Comparison of ENCODE assay signal across 8 cellular contexts in the genomic region with DNA sequence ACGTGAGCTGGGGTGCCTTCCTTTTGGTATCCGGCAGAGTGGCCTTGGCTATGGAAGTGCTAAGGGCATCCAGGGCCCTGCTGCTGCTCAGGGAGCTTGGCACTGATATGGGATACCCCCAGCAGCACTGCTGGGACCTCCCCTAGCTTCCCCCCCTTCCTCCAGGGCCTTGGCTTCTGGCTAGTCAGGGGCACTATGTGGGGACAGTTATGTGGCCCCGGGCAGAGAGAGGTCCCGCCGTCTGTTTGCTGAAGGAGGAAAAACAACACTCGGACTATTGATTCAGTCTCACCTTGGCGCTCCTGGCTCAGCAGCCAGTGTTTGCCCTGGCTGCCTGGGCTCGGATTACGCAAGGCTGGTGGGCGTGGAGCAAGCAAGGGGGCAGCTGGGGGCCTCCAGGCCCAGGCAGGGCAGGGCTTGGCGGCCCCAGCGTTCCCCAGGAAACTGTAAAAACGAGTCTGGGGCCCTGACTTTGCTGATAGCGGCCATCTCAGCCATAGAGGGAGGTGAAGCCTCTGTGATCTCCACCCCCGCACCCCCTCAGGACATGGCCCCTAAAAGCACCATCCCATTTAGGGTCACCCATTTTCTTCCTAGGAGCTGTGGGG. TPM values are rescaled to one million over a fixed set of nuclear protein-coding genes. Genes with fewer than 3 reads are reported as not detected.
DNase-seq lines count a peak whose midpoint lies in the region; ATAC-seq lines count a peak whose summit lies in the region.

No MANE protein-coding gene starts in this region.

- H3K9me3 Mint-ChIP-seq in naive thymus-derived CD4-positive, alpha-beta T cell, result no peaks in the 10 kb centered on the region

- H3K27me3 Mint-ChIP-seq in naive thymus-derived CD4-positive, alpha-beta T cell, result no peaks in the 10 kb centered on the region

- peak overlapping the region in 5 of 10 experiments; percentile 13 to 98 (median 96); a peak in 9 of 20 replicates for H3K4me3 ChIP-seq in BLaER1 treated with 17β-estradiol and CSF1 and Interleukin-3, amounts not matched to agents 10 nM and 100 nM
- H3K4me3 ChIP-seq in Karpas-422 (ENCODE audit: low read length) (no peak overlapping the region; the same call in 1 of the 2 replicates), mesendoderm (ENCODE audit: low read length) (no peak overlapping the region), aorta (ENCODE audit: low read length in 2 of 2) (no peak overlapping the region)
- H3K4me3 ChIP-seq in naive thymus-derived CD4-positive, alpha-beta T cell (ENCODE audit: low read length), result no peak overlapping the region

- ATAC-seq in aorta (ENCODE audit: low FRiP score), result no peak
- no peak for ATAC-seq in naive thymus-derived CD4-positive, alpha-beta T cell

- H3K79me2 ChIP-seq in Karpas-422 (ENCODE audit: low read length) (peaks cover 32% of the 10 kb centered on the region), mesendoderm (ENCODE audit: control insufficient read depth, insufficient read depth, low read length) (peaks cover 33% of the 10 kb centered on the region)

- H2AK5ac ChIP-seq in mesendoderm (ENCODE audit: low read length), result peak overlapping the region; percentile 27

- no peaks in the 10 kb centered on the region for H3K27me3 ChIP-seq in BLaER1 treated with 17β-estradiol and CSF1 and Interleukin-3, amounts not matched to agents 10 nM and 100 nM
- H3K27me3 ChIP-seq in Karpas-422 (ENCODE audit: low read length) (no peaks in the 10 kb centered on the region), mesendoderm (ENCODE audit: insufficient read depth, low read length, poor library complexity) (no peaks in the 10 kb centered on the region), aorta (ENCODE audit: control insufficient read depth in 1 of 2, insufficient read depth in 2 of 2, low read length in 1 of 2) (no peaks in the 10 kb centered on the region)
- no peaks in the 10 kb centered on the region for H3K27me3 ChIP-seq in naive thymus-derived CD4-positive, alpha-beta T cell (ENCODE audit: control insufficient read depth in 2 of 2, insufficient read depth in 2 of 2, low read length in 2 of 2)

- peak overlapping the region; percentile 20 to 99 (median 95); a peak in 19 of 22 replicates for H3K9ac ChIP-seq in BLaER1 treated with 17β-estradiol and CSF1 and Interleukin-3, amounts not matched to agents 10 nM and 100 nM
- H3K9ac ChIP-seq in Karpas-422 (ENCODE audit: low read length) (peak overlapping the region; percentile 87), mesendoderm (ENCODE audit: low read length) (peak overlapping the region; percentile 60)

- no CpG with 5 or more reads among the region's 15 CpGs for WGBS in mesendoderm (ENCODE audit: extremely low coverage, insufficient coverage, low lambda C conversion rate)
- 37 to 53% methylated on average over 15 of the region's 15 CpGs for WGBS in aorta, 2 donors

- no peak overlapping the region for H4K5ac ChIP-seq in mesendoderm (ENCODE audit: low read length)

- H3K4me2 ChIP-seq in BLaER1 treated with 17β-estradiol and CSF1 and Interleukin-3, amounts not matched to agents 10 nM and 100 nM, result peak overlapping the region; percentile 88 to 100 (median 99)
- H3K4me2 ChIP-seq in Karpas-422 (ENCODE audit: low read depth, low read length, poor library complexity, severe bottlenecking) (peak overlapping the region; percentile 95), mesendoderm (ENCODE audit: low read length) (peak overlapping the region; percentile 13)

- peaks cover 31 to 55% (median 41%) of the 10 kb centered on the region in 11 experiments for H3K36me3 ChIP-seq in BLaER1 treated with 17β-estradiol and CSF1 and Interleukin-3, amounts not matched to agents 10 nM and 100 nM
- no peaks in the 10 kb centered on the region; the same call in 1 of the 2 replicates for H3K36me3 ChIP-seq in Karpas-422 (ENCODE audit: insufficient read depth, low read length)
- peaks cover 3% of the 10 kb centered on the region for H3K36me3 ChIP-seq in mesendoderm (ENCODE audit: control insufficient read depth, insufficient read depth, low read length)
- peaks cover 6 to 10% of the 10 kb centered on the region in 2 donors for H3K36me3 ChIP-seq in aorta (ENCODE audit: control insufficient read depth in 1 of 2, insufficient read depth in 2 of 2, low read length in 1 of 2)
- peaks cover 0 to 36% (median 0%) of the 10 kb centered on the region in 3 experiments for H3K36me3 ChIP-seq in naive thymus-derived CD4-positive, alpha-beta T cell (ENCODE audit: control insufficient read depth in 2 of 3, insufficient read depth in 3 of 3, low read length in 3 of 3)

- intact Hi-C loops in aorta (cut with DNase I), result loop anchor here in 1 of 2 donors (5.0 kb wide), 2 partner anchors 157 to 212 kb away; a partner anchor contains a TSS
- intact Hi-C loops in naive thymus-derived CD4-positive, alpha-beta T cell (cut with micrococcal nuclease), result loop anchor here (2.0 to 5.0 kb wide), 3 partner anchors 59 to 227 kb away; a partner anchor contains a TSS

- no peak overlapping the region for H2AFZ ChIP-seq in Karpas-422 (ENCODE audit: low read length)

- H3K23ac ChIP-seq in mesendoderm (ENCODE audit: low read length), result no peak overlapping the region

- CTCF ChIA-PET in naive thymus-derived CD4-positive, alpha-beta T cell (lab: Charles Lee), result no interaction called here

- H3K9me3 ChIP-seq in BLaER1 treated with 17β-estradiol and CSF1 and Interleukin-3, amounts not matched to agents 10 nM and 100 nM (replicated peaks in 1 of 11), result no peaks in the 10 kb centered on the region
- H3K9me3 ChIP-seq in Karpas-422 (ENCODE audit: low read length), result no peaks in the 10 kb centered on the region
- no peaks in the 10 kb centered on the region for H3K9me3 ChIP-seq in aorta (ENCODE audit: control insufficient read depth, low read length)
- no peaks in the 10 kb centered on the region for H3K9me3 ChIP-seq in naive thymus-derived CD4-positive, alpha-beta T cell (ENCODE audit: control insufficient read depth in 2 of 3, low read length in 3 of 3)

- H2BK120ac ChIP-seq in mesendoderm (ENCODE audit: low read depth, low read length), result no peak overlapping the region

- H2BK5ac ChIP-seq in mesendoderm (ENCODE audit: low read length), result peak overlapping the region; percentile 43

- H2BK15ac ChIP-seq in mesendoderm (replicated peaks; ENCODE audit: low read depth), result no peak overlapping the region

- H3K4ac ChIP-seq in mesendoderm (ENCODE audit: low read depth, low read length), result no peak overlapping the region

- no peak overlapping the region for H4K8ac ChIP-seq in mesendoderm (ENCODE audit: low read depth, low read length)

- no peak overlapping the region for H3K18ac ChIP-seq in mesendoderm (ENCODE audit: low read length)

- H3K36me3 Mint-ChIP-seq in naive thymus-derived CD4-positive, alpha-beta T cell, result peaks cover 0 to 66% (median 0%) of the 10 kb centered on the region in 5 donors

- H3K27ac ChIP-seq in BLaER1 treated with 17β-estradiol and CSF1 and Interleukin-3, amounts not matched to agents 10 nM and 100 nM, result peak overlapping the region in 9 of 11 experiments; percentile 6 to 95 (median 55); a peak in 15 of 22 replicates
- H3K27ac ChIP-seq in Karpas-422 (ENCODE audit: low read length), result peak overlapping the region; percentile 85
- no peak overlapping the region for H3K27ac ChIP-seq in mesendoderm (ENCODE audit: low read depth, low read length)
- no peak overlapping the region for H3K27ac ChIP-seq in aorta (ENCODE audit: low read depth in 1 of 2, low read length in 2 of 2)
- H3K27ac ChIP-seq in naive thymus-derived CD4-positive, alpha-beta T cell (ENCODE audit: low read depth, low read length), result no peak overlapping the region

- DNase-seq in Karpas-422 (no peak), astrocyte of the hippocampus (ENCODE audit: low read depth, low spot score) (peak; percentile 53), mesendoderm (peak; percentile 55), foreskin melanocyte (no peak), aorta (no peak), epidermal melanocyte (ENCODE audit: insufficient read length, low spot score) (no peak)
- no peak for DNase-seq in naive thymus-derived CD4-positive, alpha-beta T cell

- H3K4me1 ChIP-seq in BLaER1 treated with 17β-estradiol and CSF1 and Interleukin-3, amounts not matched to agents 10 nM and 100 nM, result peaks cover 37 to 60% (median 53%) of the 10 kb centered on the region in 10 experiments
- H3K4me1 ChIP-seq in Karpas-422 (ENCODE audit: low read length) (peaks cover 41% of the 10 kb centered on the region), mesendoderm (ENCODE audit: control insufficient read depth, low read depth, low read length) (peaks cover 22% of the 10 kb centered on the region), aorta (ENCODE audit: control insufficient read depth in 1 of 2, insufficient read depth in 2 of 2, low read length in 2 of 2) (peaks cover 1 to 2% of the 10 kb centered on the region in 2 donors)
- H3K4me1 ChIP-seq in naive thymus-derived CD4-positive, alpha-beta T cell (ENCODE audit: control insufficient read depth in 2 of 2, insufficient read depth in 2 of 2, low read length in 2 of 2), result peaks cover 27% of the 10 kb centered on the region in 2 donors

- peaks cover 9% of the 10 kb centered on the region for H3K79me1 ChIP-seq in mesendoderm (ENCODE audit: low read length)

- peak overlapping the region in 3 of 9 donors; percentile 9 to 93 (median 59) for H3K27ac Mint-ChIP-seq in naive thymus-derived CD4-positive, alpha-beta T cell

- peaks cover 29 to 72% (median 45%) of the 10 kb centered on the region in 11 experiments; a peak in 20 of 22 replicates for H4K20me1 ChIP-seq in BLaER1 treated with 17β-estradiol and CSF1 and Interleukin-3, amounts not matched to agents 10 nM and 100 nM
- H4K20me1 ChIP-seq in Karpas-422 (ENCODE audit: insufficient read depth, low read depth, low read length), result no peaks in the 10 kb centered on the region

- POLR2A ChIA-PET in naive thymus-derived CD4-positive, alpha-beta T cell (lab: Charles Lee), result interaction anchor here (0.6 kb wide), 1 partner anchor 57 kb away, joined by 3 read pairs; no protein-coding TSS in a partner anchor

- H3K4me3 Mint-ChIP-seq in naive thymus-derived CD4-positive, alpha-beta T cell, result peak overlapping the region in 4 of 10 donors; percentile 13 to 94 (median 87)

- H3K56ac ChIP-seq in mesendoderm (ENCODE audit: low read length), result peak overlapping the region; percentile 94

- peaks cover 22 to 73% (median 36%) of the 10 kb centered on the region in 7 donors for H3K4me1 Mint-ChIP-seq in naive thymus-derived CD4-positive, alpha-beta T cell

- no peaks in the 10 kb centered on the region for H3K9me2 ChIP-seq in Karpas-422 (replicated peaks; ENCODE audit: insufficient read depth, low read length)

RNA-seq across cellular contexts. Expression of a gene that starts 5.7 kb away (rescaled TPM):
- 30.4 and 30.9 TPM in 2 replicates for total RNA-seq in Karpas-422 (2014; rRNA removed; shearing (Covaris generic); ENCODE audit: low replicate concordance)
- polyA plus RNA-seq in mesendoderm (2013, experiment 1 of 2), result 23.0 TPM
- polyA plus RNA-seq in mesendoderm (2013, experiment 2 of 2), result 22.8 TPM
- total RNA-seq in aorta, result 10 to 100 TPM; 62.3 to 65.8 TPM
- 10 to 100 TPM; 20.9 to 26.0 TPM for polyA plus RNA-seq in aorta
- 100 to 1,000 TPM in 1 of 5 experiments, 10 to 100 TPM in 4; 31.8 to 516 (median 58.9) TPM for total RNA-seq in naive thymus-derived CD4-positive, alpha-beta T cell
- polyA plus RNA-seq in naive thymus-derived CD4-positive, alpha-beta T cell, result 1 to 10 TPM; 2.0 to 4.0 TPM

RNA-seq across cellular contexts. Expression of a gene that starts 10.2 kb away (rescaled TPM):
- 33.7 and 88.0 TPM in 2 replicates for total RNA-seq in Karpas-422 (2014; rRNA removed; shearing (Covaris generic); ENCODE audit: low replicate concordance)
- polyA plus RNA-seq in mesendoderm (2013, experiment 1 of 2), result 4.1 TPM
- polyA plus RNA-seq in mesendoderm (2013, experiment 2 of 2), result 4.3 TPM
- 10 to 100 TPM; 39.8 to 68.3 TPM for total RNA-seq in aorta
- 10 to 100 TPM; 11.6 to 26.4 TPM for polyA plus RNA-seq in aorta
- total RNA-seq in naive thymus-derived CD4-positive, alpha-beta T cell, result 10 to 100 TPM in 2 of 5 experiments, 1 to 10 TPM in 3; 2.3 to 78.6 (median 9.1) TPM
- not detected for polyA plus RNA-seq in naive thymus-derived CD4-positive, alpha-beta T cell

RNA-seq across cellular contexts. Expression of a gene that starts 29.0 kb away (rescaled TPM):
- total RNA-seq in Karpas-422 (2014; rRNA removed; shearing (Covaris generic); ENCODE audit: low replicate concordance), result 27.4 and 60.8 TPM in 2 replicates
- 5.4 TPM for polyA plus RNA-seq in mesendoderm (2013, experiment 1 of 2)
- polyA plus RNA-seq in mesendoderm (2013, experiment 2 of 2), result 7.8 TPM
- total RNA-seq in aorta, result 10 to 100 TPM; 56.7 to 82.4 TPM
- 10 to 100 TPM; 19.2 to 49.2 TPM for polyA plus RNA-seq in aorta
- total RNA-seq in naive thymus-derived CD4-positive, alpha-beta T cell, result 100 to 1,000 TPM; 117 to 171 (median 149) TPM
- polyA plus RNA-seq in naive thymus-derived CD4-positive, alpha-beta T cell, result 1 to 10 TPM; 7.1 to 8.4 TPM

RNA-seq across cellular contexts. Expression of a gene that starts 58.2 kb away (rescaled TPM):
- 15.9 and 39.1 TPM in 2 replicates for total RNA-seq in Karpas-422 (2014; rRNA removed; shearing (Covaris generic); ENCODE audit: low replicate concordance)
- 11.1 TPM for polyA plus RNA-seq in mesendoderm (2013, experiment 1 of 2)
- polyA plus RNA-seq in mesendoderm (2013, experiment 2 of 2), result 11.3 TPM
- total RNA-seq in aorta, result 1 to 10 TPM; 7.3 to 7.7 TPM
- polyA plus RNA-seq in aorta, result 10 to 100 TPM in 1 of 2 donors, 1 to 10 TPM in 1; 6.5 to 15.3 TPM
- total RNA-seq in naive thymus-derived CD4-positive, alpha-beta T cell, result 10 to 100 TPM; 13.3 to 34.2 (median 29.0) TPM
- polyA plus RNA-seq in naive thymus-derived CD4-positive, alpha-beta T cell, result 10 to 100 TPM; 48.9 to 50.9 TPM

Comparison
In these comparisons a context has a peak if more than half of its experiments do, and no peak if none do; other contexts are left out.
1. H3K27ac ChIP-seq: peak in BLaER1 treated with 17β-estradiol and CSF1 and Interleukin-3, amounts not matched to agents 10 nM and 100 nM (9 of 11) and Karpas-422 (single experiment); none in mesendoderm (single experiment), aorta (0 of 2) and naive thymus-derived CD4-positive, alpha-beta T cell (single experiment).
2. H3K4me2 ChIP-seq: peak in every context shown above with its lines; median percentile 99 in BLaER1 treated with 17β-estradiol and CSF1 and Interleukin-3, amounts not matched to agents 10 nM and 100 nM; 95 in Karpas-422; 13 in mesendoderm.
3. DNase-seq: peak in astrocyte of the hippocampus (single experiment) and mesendoderm (single experiment); none in Karpas-422 (single experiment), foreskin melanocyte (single experiment), aorta (0 of 2), epidermal melanocyte (single experiment) and naive thymus-derived CD4-positive, alpha-beta T cell (0 of 9).
4. Peak in every context shown above with its lines, with median percentiles within 50 percentile points of each other: H3K9ac ChIP-seq.